Comparison of ENCODE assay signal across 8 cellular contexts in genomic region chr14:31025335-31026075, GRCh38. TPM values are rescaled to one million over a fixed set of nuclear protein-coding genes. Genes with fewer than 3 reads are reported as not detected.
DNase-seq lines count a peak whose midpoint lies in the region; ATAC-seq and TF ChIP-seq lines count a peak whose summit lies in the region.

A gene with protein sequence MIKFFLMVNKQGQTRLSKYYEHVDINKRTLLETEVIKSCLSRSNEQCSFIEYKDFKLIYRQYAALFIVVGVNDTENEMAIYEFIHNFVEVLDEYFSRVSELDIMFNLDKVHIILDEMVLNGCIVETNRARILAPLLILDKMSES (plus strand): TSS chr14:31025649. CDS start chr14:31066197, 40,548 bp downstream.

- peaks cover 50% of the 10 kb centered on the region for H3K4me1 Mint-ChIP-seq in activated CD8-positive, alpha-beta T cell treated with anti-CD3 and anti-CD28 coated beads for 36 hours (ENCODE audit: low read depth)
- H3K4me1 Mint-ChIP-seq in memory B cell = peaks cover 25% of the 10 kb centered on the region

- H3K4me3 ChIP-seq in HEK293 (ENCODE audit: low read depth, low read length) = peak within 1 kb of the TSS; percentile 100

- TF ChIP-seq CTCF in HEK293 (tag by site-specific recombination; IDR thresholded peaks at IDR 0.05) = no peak
- no peak for TF ChIP-seq CTCF in activated CD8-positive, alpha-beta T cell treated with anti-CD3 and anti-CD28 coated beads for 36 hours (IDR thresholded peaks at IDR 0.05)

- CTCF ChIA-PET in HEK293 (lab: Yijun Ruan, JAX) = no interaction called here
- CTCF ChIA-PET in activated CD8-positive, alpha-beta T cell treated with anti-CD3 and anti-CD28 coated beads for 36 hours (lab: Charles Lee) = interaction anchor here (1.7 kb wide), 1 partner anchor 46 kb away, joined by 4 read pairs; no protein-coding TSS in a partner anchor

- DNase-seq in ELF-1 (ENCODE audit: low read depth, low spot score) (peak; percentile 62), NCI-H226 (peak; percentile 39), memory B cell (ENCODE audit: low spot score in 2 of 2) (peak; percentile 37 to 63), NCI-H774 (lab: John Stamatoyannopoulos, UW) (no peak)
- DNase-seq in activated CD8-positive, alpha-beta T cell treated with anti-CD3 and anti-CD28 coated beads for 36 hours = peak; percentile 59
- peak; percentile 34 for DNase-seq in effector CD4-positive, alpha-beta T cell
- peak; percentile 10 for DNase-seq in stimulated activated CD8-positive, alpha-beta memory T cell treated with anti-CD3 and anti-CD28 coated beads, Interleukin-12 subunit alpha, Interleukin-12 subunit beta, amount 100 ng/mL, for 1 hour (ENCODE audit: low read depth)

- no peaks in the 10 kb centered on the region for H3K9me3 ChIP-seq in HEK293 (ENCODE audit: control insufficient read depth, insufficient read depth, low read depth, low read length)

- H3K27me3 Mint-ChIP-seq in activated CD8-positive, alpha-beta T cell treated with anti-CD3 and anti-CD28 coated beads for 36 hours = no peaks in the 10 kb centered on the region
- no peaks in the 10 kb centered on the region for H3K27me3 Mint-ChIP-seq in memory B cell

- H3K27ac ChIP-seq in HEK293 (ENCODE audit: extremely low read depth, low read depth, low read length) = peak within 1 kb of the TSS; percentile 98

- ATAC-seq in activated CD8-positive, alpha-beta T cell treated with anti-CD3 and anti-CD28 coated beads for 36 hours = peak; percentile 22
- ATAC-seq in memory B cell (ENCODE audit: low read depth) = peak; percentile 25

- H3K9me3 Mint-ChIP-seq in activated CD8-positive, alpha-beta T cell treated with anti-CD3 and anti-CD28 coated beads for 36 hours = peaks cover 2% of the 10 kb centered on the region
- no peaks in the 10 kb centered on the region for H3K9me3 Mint-ChIP-seq in memory B cell

- H3K36me3 ChIP-seq in HEK293 (ENCODE audit: control insufficient read depth in 2 of 2, insufficient read depth in 1 of 2, low read length in 2 of 2) = peaks cover 4 to 14% of the 10 kb centered on the region in 2 experiments; a peak in 2 of 3 replicates

- H3K36me3 Mint-ChIP-seq in activated CD8-positive, alpha-beta T cell treated with anti-CD3 and anti-CD28 coated beads for 36 hours (ENCODE audit: low read depth) = peaks cover 17% of the 10 kb centered on the region
- H3K36me3 Mint-ChIP-seq in memory B cell = peaks cover 7% of the 10 kb centered on the region

- intact Hi-C loops in activated CD8-positive, alpha-beta T cell treated with anti-CD3 and anti-CD28 coated beads for 36 hours (cut with micrococcal nuclease) = no loop called here

- peaks cover 12% of the 10 kb centered on the region for H3K4me1 ChIP-seq in HEK293 (ENCODE audit: control insufficient read depth, insufficient read depth, low read length)

- peak within 1 kb of the TSS; percentile 80 for H3K4me3 Mint-ChIP-seq in activated CD8-positive, alpha-beta T cell treated with anti-CD3 and anti-CD28 coated beads for 36 hours
- peak within 1 kb of the TSS; percentile 98 for H3K4me3 Mint-ChIP-seq in memory B cell

- POLR2A ChIA-PET in HEK293 (lab: Yijun Ruan, JAX) = interaction anchor here (0.6 to 2.1 kb wide), 10 partner anchors 13 to 182 kb away, joined by 3 to 10 read pairs (median 5); partner anchors contain the start of gene HECTD1
- POLR2A ChIA-PET in activated CD8-positive, alpha-beta T cell treated with anti-CD3 and anti-CD28 coated beads for 36 hours (lab: Charles Lee) = interaction anchor here (0.8 to 2.2 kb wide), 6 partner anchors 12 to 403 kb away, joined by 3 to 16 read pairs (median 4); partner anchors contain the start of genes HECTD1 and SCFD1

- H3K27ac Mint-ChIP-seq in activated CD8-positive, alpha-beta T cell treated with anti-CD3 and anti-CD28 coated beads for 36 hours = peak within 1 kb of the TSS; percentile 97
- H3K27ac Mint-ChIP-seq in memory B cell = peak within 1 kb of the TSS; percentile 97

TF ChIP-seq in HEK293, 187 proteins besides CTCF, POLR2A, EP300 and RAD21 (continues in another document):
- TF ChIP-seq MZF1 (tag by site-specific recombination; IDR thresholded peaks at IDR 0.05; ENCODE audit: borderline replicate concordance) = no peak
- TF ChIP-seq, protein P1, sequence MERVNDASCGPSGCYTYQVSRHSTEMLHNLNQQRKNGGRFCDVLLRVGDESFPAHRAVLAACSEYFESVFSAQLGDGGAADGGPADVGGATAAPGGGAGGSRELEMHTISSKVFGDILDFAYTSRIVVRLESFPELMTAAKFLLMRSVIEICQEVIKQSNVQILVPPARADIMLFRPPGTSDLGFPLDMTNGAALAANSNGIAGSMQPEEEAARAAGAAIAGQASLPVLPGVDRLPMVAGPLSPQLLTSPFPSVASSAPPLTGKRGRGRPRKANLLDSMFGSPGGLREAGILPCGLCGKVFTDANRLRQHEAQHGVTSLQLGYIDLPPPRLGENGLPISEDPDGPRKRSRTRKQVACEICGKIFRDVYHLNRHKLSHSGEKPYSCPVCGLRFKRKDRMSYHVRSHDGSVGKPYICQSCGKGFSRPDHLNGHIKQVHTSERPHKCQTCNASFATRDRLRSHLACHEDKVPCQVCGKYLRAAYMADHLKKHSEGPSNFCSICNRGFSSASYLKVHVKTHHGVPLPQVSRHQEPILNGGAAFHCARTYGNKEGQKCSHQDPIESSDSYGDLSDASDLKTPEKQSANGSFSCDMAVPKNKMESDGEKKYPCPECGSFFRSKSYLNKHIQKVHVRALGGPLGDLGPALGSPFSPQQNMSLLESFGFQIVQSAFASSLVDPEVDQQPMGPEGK (tag by site-specific recombination; IDR thresholded peaks at IDR 0.05) = peak; percentile 94
- 0 out of 2 replicates have a peak, but pooled peaks have one; percentile 1 for TF ChIP-seq ZNF146 (tag by site-specific recombination; IDR thresholded peaks at IDR 0.05)
- no peak for TF ChIP-seq OVOL3 (tag by site-specific recombination; IDR thresholded peaks at IDR 0.05)
- TF ChIP-seq ZNF830 (tag by site-specific recombination; IDR thresholded peaks at IDR 0.05; ENCODE audit: low read depth) = no peak
- TF ChIP-seq KLF10 (tag by site-specific recombination; IDR thresholded peaks at IDR 0.05) = 0 out of 2 replicates have a peak, but pooled peaks have one; percentile 12
- TF ChIP-seq HOXC10 (CRISPR knock-in tag; IDR thresholded peaks at IDR 0.05) = no peak
- no peak for TF ChIP-seq SCRT2 (tag by site-specific recombination; IDR thresholded peaks at IDR 0.05)
- 0 out of 2 replicates have a peak, but pooled peaks have one; percentile 3 for TF ChIP-seq KLF8 (tag by site-specific recombination; IDR thresholded peaks at IDR 0.05)
- TF ChIP-seq, protein P2, sequence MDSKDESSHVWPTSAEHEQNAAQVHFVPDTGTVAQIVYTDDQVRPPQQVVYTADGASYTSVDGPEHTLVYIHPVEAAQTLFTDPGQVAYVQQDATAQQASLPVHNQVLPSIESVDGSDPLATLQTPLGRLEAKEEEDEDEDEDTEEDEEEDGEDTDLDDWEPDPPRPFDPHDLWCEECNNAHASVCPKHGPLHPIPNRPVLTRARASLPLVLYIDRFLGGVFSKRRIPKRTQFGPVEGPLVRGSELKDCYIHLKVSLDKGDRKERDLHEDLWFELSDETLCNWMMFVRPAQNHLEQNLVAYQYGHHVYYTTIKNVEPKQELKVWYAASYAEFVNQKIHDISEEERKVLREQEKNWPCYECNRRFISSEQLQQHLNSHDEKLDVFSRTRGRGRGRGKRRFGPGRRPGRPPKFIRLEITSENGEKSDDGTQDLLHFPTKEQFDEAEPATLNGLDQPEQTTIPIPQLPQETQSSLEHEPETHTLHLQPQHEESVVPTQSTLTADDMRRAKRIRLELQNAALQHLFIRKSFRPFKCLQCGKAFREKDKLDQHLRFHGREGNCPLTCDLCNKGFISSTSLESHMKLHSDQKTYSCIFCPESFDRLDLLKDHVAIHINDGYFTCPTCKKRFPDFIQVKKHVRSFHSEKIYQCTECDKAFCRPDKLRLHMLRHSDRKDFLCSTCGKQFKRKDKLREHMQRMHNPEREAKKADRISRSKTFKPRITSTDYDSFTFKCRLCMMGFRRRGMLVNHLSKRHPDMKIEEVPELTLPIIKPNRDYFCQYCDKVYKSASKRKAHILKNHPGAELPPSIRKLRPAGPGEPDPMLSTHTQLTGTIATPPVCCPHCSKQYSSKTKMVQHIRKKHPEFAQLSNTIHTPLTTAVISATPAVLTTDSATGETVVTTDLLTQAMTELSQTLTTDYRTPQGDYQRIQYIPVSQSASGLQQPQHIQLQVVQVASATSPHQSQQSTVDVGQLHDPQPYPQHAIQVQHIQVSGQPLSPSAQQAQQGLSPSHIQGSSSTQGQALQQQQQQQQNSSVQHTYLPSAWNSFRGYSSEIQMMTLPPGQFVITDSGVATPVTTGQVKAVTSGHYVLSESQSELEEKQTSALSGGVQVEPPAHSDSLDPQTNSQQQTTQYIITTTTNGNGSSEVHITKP (tag by site-specific recombination; IDR thresholded peaks at IDR 0.05) = peak; percentile 98
- peak; percentile 76; the same call in 1 of the 2 replicates for TF ChIP-seq ZBTB1 (tag by site-specific recombination; IDR thresholded peaks at IDR 0.05)
- TF ChIP-seq, protein P3, sequence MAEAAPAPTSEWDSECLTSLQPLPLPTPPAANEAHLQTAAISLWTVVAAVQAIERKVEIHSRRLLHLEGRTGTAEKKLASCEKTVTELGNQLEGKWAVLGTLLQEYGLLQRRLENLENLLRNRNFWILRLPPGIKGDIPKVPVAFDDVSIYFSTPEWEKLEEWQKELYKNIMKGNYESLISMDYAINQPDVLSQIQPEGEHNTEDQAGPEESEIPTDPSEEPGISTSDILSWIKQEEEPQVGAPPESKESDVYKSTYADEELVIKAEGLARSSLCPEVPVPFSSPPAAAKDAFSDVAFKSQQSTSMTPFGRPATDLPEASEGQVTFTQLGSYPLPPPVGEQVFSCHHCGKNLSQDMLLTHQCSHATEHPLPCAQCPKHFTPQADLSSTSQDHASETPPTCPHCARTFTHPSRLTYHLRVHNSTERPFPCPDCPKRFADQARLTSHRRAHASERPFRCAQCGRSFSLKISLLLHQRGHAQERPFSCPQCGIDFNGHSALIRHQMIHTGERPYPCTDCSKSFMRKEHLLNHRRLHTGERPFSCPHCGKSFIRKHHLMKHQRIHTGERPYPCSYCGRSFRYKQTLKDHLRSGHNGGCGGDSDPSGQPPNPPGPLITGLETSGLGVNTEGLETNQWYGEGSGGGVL (tag by site-specific recombination; IDR thresholded peaks at IDR 0.05) = peak; percentile 9; the same call in 1 of the 2 replicates
- TF ChIP-seq GLIS2 (tag by site-specific recombination; IDR thresholded peaks at IDR 0.05) = peak; percentile 89
- peak; percentile 86 for TF ChIP-seq FEZF1 (tag by site-specific recombination; IDR thresholded peaks at IDR 0.05)
- peak; percentile 95 for TF ChIP-seq YY1 (tag by site-specific recombination; IDR thresholded peaks at IDR 0.05)

RNA-seq across cellular contexts. Expression of the gene that starts here (rescaled TPM):
- total RNA-seq in activated CD8-positive, alpha-beta T cell treated with anti-CD3 and anti-CD28 coated beads for 36 hours = 1 to 10 TPM; 3.6 to 4.0 TPM
